9 cellular contexts compared by ENCODE assay signal in the genomic region with DNA sequence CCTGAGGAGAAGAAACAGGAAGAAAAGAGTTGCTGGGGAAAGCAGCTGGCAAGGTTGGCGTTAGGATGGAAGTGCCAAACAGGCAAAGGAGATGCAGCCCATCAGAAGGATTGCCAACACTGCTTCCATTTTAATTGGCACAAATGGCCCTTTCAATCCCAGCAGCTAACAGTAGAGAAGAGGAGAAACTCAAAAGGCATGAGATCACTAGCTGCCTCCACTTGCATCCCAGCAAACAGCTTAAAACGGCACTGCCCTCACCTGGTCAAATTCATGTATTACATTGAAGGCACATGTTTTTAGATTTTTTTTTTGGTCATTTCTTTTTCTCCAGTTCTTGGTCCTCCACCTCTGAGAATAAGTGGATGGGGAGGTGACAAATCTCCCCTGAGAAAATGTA. TPM values are rescaled to one million over a fixed set of nuclear protein-coding genes. Genes with fewer than 3 reads are reported as not detected.
DNase-seq lines count a peak whose midpoint lies in the region; ATAC-seq and TF ChIP-seq lines count a peak whose summit lies in the region.
"Had no signal": no experiment of that assay in that cellular context is flagged by ENCODE, and none has a peak within 500 bp of the region (broad histone marks: within the 10 kb centered on the region; RNA-seq: fewer than 3 reads in every experiment).

No MANE protein-coding gene starts in this region.

- 33 to 50% methylated on average over 2 of the region's 2 CpGs for WGBS in gastroesophageal sphincter (ENCODE audit: low coverage in 1 of 2), 2 donors
- 32% methylated on average over 2 of the region's 2 CpGs for WGBS in prostate gland
- 24 to 34% methylated on average over 2 of the region's 2 CpGs for WGBS in aorta, 2 donors

- peak; percentile 27 to 69 (median 42) for TF ChIP-seq CTCF in gastroesophageal sphincter (IDR thresholded peaks at IDR 0.05)
- peak in 3 of 4 experiments; percentile 29 to 38 (median 37) for TF ChIP-seq CTCF in prostate gland (IDR thresholded peaks at IDR 0.05)

- ATAC-seq in gastroesophageal sphincter (no peak), aorta (ENCODE audit: low FRiP score) (no peak)

- intact Hi-C loops in prostate gland (cut with DNase I) (no loop called here), aorta (cut with DNase I) (no loop called here)

- H3K9ac ChIP-seq in NT2/D1 (ENCODE audit: insufficient read length, low read depth) = no peak overlapping the region

- no peak overlapping the region for H3K27ac ChIP-seq in gastroesophageal sphincter
- no peak overlapping the region for H3K27ac ChIP-seq in prostate gland
- H3K27ac ChIP-seq in aorta (ENCODE audit: low read depth in 1 of 2, low read length in 2 of 2) = no peak overlapping the region
- H3K27ac ChIP-seq: SJSA1 had no signal

- DNase-seq in COLO829 (ENCODE audit: low spot score) (peak; percentile 35), HCEC 1CT (peak; percentile 21), NT2/D1 (ENCODE audit: low read depth, low spot score) (peak; percentile 36), prostate gland (ENCODE audit: low spot score) (peak; percentile 4), aorta (no peak), ecto neural progenitor cell (ENCODE audit: low spot score) (no peak)
- peak; percentile 16 for DNase-seq in activated effector memory CD4-positive, alpha-beta T cell treated with Interleukin-2 at 50 U/mL for 16 hours

- H3K4me1 ChIP-seq in NT2/D1 (ENCODE audit: insufficient read depth, insufficient read length) = no peaks in the 10 kb centered on the region
- H3K4me1 ChIP-seq in gastroesophageal sphincter = no peaks in the 10 kb centered on the region
- H3K4me1 ChIP-seq in prostate gland (replicated peaks) = no peaks in the 10 kb centered on the region
- no peaks in the 10 kb centered on the region for H3K4me1 ChIP-seq in aorta (ENCODE audit: control insufficient read depth in 1 of 2, insufficient read depth in 2 of 2, low read length in 2 of 2)
- H3K4me1 ChIP-seq: SJSA1 had no signal

- no peak for TF ChIP-seq EP300 in gastroesophageal sphincter (IDR thresholded peaks at IDR 0.05)

- H3K9me3 ChIP-seq in NT2/D1 (ENCODE audit: insufficient read depth, low read length) = no peaks in the 10 kb centered on the region; the same call in 1 of the 2 replicates
- H3K9me3 ChIP-seq in gastroesophageal sphincter = no peaks in the 10 kb centered on the region
- H3K9me3 ChIP-seq in prostate gland = no peaks in the 10 kb centered on the region
- no peaks in the 10 kb centered on the region for H3K9me3 ChIP-seq in aorta (ENCODE audit: control insufficient read depth, low read length)
- H3K9me3 ChIP-seq: SJSA1 had no signal

- no peak for TF ChIP-seq POLR2A in gastroesophageal sphincter (IDR thresholded peaks at IDR 0.05)
- TF ChIP-seq POLR2A in prostate gland (IDR thresholded peaks at IDR 0.05) = no peak

- H3K4me3 ChIP-seq in NT2/D1 (ENCODE audit: insufficient read length, low read depth) (no peak overlapping the region), gastroesophageal sphincter (no peak overlapping the region), prostate gland (no peak overlapping the region), aorta (ENCODE audit: low read length in 2 of 2) (no peak overlapping the region)
- H3K4me3 ChIP-seq: SJSA1 had no signal

- no peaks in the 10 kb centered on the region for H3K36me3 ChIP-seq in NT2/D1 (ENCODE audit: insufficient read depth, insufficient read length, low read length)
- no peaks in the 10 kb centered on the region for H3K36me3 ChIP-seq in gastroesophageal sphincter
- no peaks in the 10 kb centered on the region for H3K36me3 ChIP-seq in prostate gland
- no peaks in the 10 kb centered on the region for H3K36me3 ChIP-seq in aorta (ENCODE audit: control insufficient read depth in 1 of 2, insufficient read depth in 2 of 2, low read length in 1 of 2)
- H3K36me3 ChIP-seq: SJSA1 had no signal

- H3K27me3 ChIP-seq in NT2/D1 (ENCODE audit: insufficient read depth, insufficient read length) = no peaks in the 10 kb centered on the region
- no peaks in the 10 kb centered on the region for H3K27me3 ChIP-seq in gastroesophageal sphincter
- no peaks in the 10 kb centered on the region for H3K27me3 ChIP-seq in prostate gland (replicated peaks; ENCODE audit: insufficient read depth)
- no peaks in the 10 kb centered on the region for H3K27me3 ChIP-seq in aorta (ENCODE audit: control insufficient read depth in 1 of 2, insufficient read depth in 2 of 2, low read length in 1 of 2)
- H3K27me3 ChIP-seq: SJSA1 had no signal

RNA-seq across cellular contexts. Expression of a gene that starts 34.1 kb away (rescaled TPM):
- under 1 TPM in 1 of 4 donors, not detected in 3; 0.54 TPM for total RNA-seq in gastroesophageal sphincter
- total RNA-seq in prostate gland = 1 to 10 TPM in 1 of 2 donors, not detected in 1; 1.1 TPM
- under 1 TPM; 0.49 to 0.69 TPM for total RNA-seq in aorta
- polyA plus RNA-seq in aorta = under 1 TPM in 1 of 2 donors, not detected in 1; 0.50 TPM
- total RNA-seq: SJSA1 had no signal

Comparison
In these comparisons a context has a peak if more than half of its experiments do, and no peak if none do; other contexts are left out.
1. DNase-seq: peak in COLO829 (single experiment), HCEC 1CT (single experiment), NT2/D1 (single experiment), activated effector memory CD4-positive, alpha-beta T cell treated with Interleukin-2 at 50 U/mL for 16 hours (single experiment) and prostate gland (single experiment); none in aorta (0 of 2) and ecto neural progenitor cell (single experiment).